ENCODE assay signal across 1 cellular context in the genomic region with DNA sequence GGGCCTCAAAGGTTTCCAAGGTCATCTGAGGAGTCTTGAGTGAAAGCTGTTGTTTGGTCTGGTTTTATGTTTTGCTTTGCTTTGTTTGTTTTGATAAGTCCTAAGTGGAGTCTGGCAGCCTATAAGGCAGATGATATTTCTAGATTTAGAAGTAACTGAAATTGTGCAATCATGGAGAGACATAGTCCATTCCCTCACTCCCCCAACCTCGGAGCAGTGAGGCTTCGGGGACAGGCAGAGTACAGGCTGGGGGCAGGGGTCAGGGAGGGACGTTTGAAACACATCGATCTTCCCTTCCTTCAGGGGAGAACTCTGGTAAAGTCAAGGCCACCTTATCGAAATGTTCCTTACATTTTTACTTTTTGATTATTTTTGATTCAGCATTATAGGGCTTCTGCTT.
TF ChIP-seq lines count a peak whose summit lies in the region.

No MANE protein-coding gene starts in this region.

TF ChIP-seq in HepG2, 621 proteins besides CTCF, POLR2A, EP300 and RAD21:
- TF ChIP-seq ZNF776 (CRISPR knock-in tag; IDR thresholded peaks at IDR 0.05): no peak
- no peak for TF ChIP-seq PPARG (CRISPR knock-in tag; conservative IDR thresholded peaks at IDR 0.05)
- TF ChIP-seq SALL1 (CRISPR knock-in tag; IDR thresholded peaks at IDR 0.05): peak; percentile 25; the same call in 1 of the 2 replicates
- TF ChIP-seq CEBPG (CRISPR knock-in tag; IDR thresholded peaks at IDR 0.05): peak; percentile 62
- no peak for TF ChIP-seq ATF6 (CRISPR knock-in tag; conservative IDR thresholded peaks at IDR 0.05)
- TF ChIP-seq ZBTB33 (CRISPR knock-in tag; IDR thresholded peaks at IDR 0.05): no peak
- TF ChIP-seq HNF4A (CRISPR knock-in tag; IDR thresholded peaks at IDR 0.05): 0 out of 2 replicates have a peak, but pooled peaks have one; percentile 16
- peak; percentile 85 for TF ChIP-seq CEBPB (IDR thresholded peaks at IDR 0.05; ENCODE audit: borderline replicate concordance, low read depth, low read length)
- TF ChIP-seq, protein P1, sequence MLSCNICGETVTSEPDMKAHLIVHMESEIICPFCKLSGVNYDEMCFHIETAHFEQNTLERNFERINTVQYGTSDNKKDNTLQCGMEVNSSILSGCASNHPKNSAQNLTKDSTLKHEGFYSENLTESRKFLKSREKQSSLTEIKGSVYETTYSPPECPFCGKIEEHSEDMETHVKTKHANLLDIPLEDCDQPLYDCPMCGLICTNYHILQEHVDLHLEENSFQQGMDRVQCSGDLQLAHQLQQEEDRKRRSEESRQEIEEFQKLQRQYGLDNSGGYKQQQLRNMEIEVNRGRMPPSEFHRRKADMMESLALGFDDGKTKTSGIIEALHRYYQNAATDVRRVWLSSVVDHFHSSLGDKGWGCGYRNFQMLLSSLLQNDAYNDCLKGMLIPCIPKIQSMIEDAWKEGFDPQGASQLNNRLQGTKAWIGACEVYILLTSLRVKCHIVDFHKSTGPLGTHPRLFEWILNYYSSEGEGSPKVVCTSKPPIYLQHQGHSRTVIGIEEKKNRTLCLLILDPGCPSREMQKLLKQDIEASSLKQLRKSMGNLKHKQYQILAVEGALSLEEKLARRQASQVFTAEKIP (CRISPR knock-in tag; IDR thresholded peaks at IDR 0.05; ENCODE audit: borderline replicate concordance): no peak
- no peak for TF ChIP-seq ZNF740 (CRISPR knock-in tag; IDR thresholded peaks at IDR 0.05)
- no peak for TF ChIP-seq SKI (IDR thresholded peaks at IDR 0.05; ENCODE audit: partially characterized antibody)
